Comparison of ENCODE assay signal across 8 cellular contexts in the genomic region with DNA sequence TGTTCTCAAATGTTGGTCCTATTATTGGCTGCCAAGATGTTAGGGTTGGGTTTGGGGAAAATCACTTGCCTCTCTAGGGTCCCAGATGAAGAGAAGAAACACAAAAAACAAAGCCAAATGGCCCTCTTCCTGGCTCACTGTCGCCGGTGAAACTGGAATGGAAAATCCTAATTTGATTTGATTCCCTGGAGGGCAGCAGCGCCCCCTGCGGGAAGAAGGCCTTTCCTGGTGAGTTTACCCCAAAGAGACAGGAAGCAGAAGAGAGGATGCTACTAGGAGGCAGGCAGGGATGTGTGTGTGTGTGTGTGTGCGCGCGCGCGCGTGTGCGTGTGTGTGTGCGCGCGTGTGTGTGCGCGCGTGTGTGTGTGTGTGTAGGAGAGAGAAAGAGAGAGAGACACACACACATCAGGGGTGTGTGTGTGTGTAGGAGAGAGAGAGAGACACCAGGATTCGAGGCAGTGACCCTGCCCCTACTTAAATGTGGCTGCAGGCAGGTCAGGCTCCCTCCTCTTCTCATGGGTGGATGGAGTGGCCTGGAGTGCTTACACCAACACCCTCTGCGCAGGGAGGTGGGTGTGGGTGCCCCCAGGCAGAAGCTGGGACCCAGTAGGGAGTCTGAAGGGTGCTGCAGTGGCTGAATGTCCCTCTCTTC. TPM values are rescaled to one million over a fixed set of nuclear protein-coding genes. Genes with fewer than 3 reads are reported as not detected.
DNase-seq lines count a peak whose midpoint lies in the region; ATAC-seq and TF ChIP-seq lines count a peak whose summit lies in the region.

No MANE protein-coding gene starts in this region.

- no peaks in the 10 kb centered on the region for H4K20me1 ChIP-seq in OCI-LY3 (ENCODE audit: insufficient read depth, low read length)

- CTCF ChIA-PET in CD4-positive, alpha-beta memory T cell (lab: Charles Lee; ENCODE audit: partially characterized antibody): interaction anchor here (0.8 to 13.3 kb wide), 13 partner anchors 11 to 293 kb away, joined by 3 to 218 read pairs (median 6); no protein-coding TSS in a partner anchor

- no peak overlapping the region for H3K9ac ChIP-seq in OCI-LY3 (ENCODE audit: low read length)

- peak; percentile 52 to 70 for ATAC-seq in naive thymus-derived CD8-positive, alpha-beta T cell
- peak; percentile 60 for ATAC-seq in stimulated activated effector memory CD8-positive, alpha-beta T cell treated with anti-CD3 and anti-CD28 coated beads, Interleukin-12 subunit alpha, Interleukin-12 subunit beta, amount 100 ng/mL, for 72 hours
- ATAC-seq in GM18867 (IDR thresholded peaks at IDR 0.05; ENCODE audit: unreplicated experiment): no peak

- peak; percentile 68 for TF ChIP-seq CTCF in OCI-LY3 (IDR thresholded peaks at IDR 0.05; ENCODE audit: low read depth, low read length)

- POLR2A ChIA-PET in CD4-positive, alpha-beta memory T cell (lab: Charles Lee; ENCODE audit: partially characterized antibody): interaction anchor here (1.0 to 5.3 kb wide), 6 partner anchors 21 to 247 kb away, joined by 3 to 46 read pairs (median 22); a partner anchor contains a TSS
- POLR2A ChIA-PET in naive thymus-derived CD8-positive, alpha-beta T cell (lab: Charles Lee): interaction anchor here (1.0 to 3.0 kb wide), 7 partner anchors 10 to 186 kb away, joined by 3 to 18 read pairs (median 5); no protein-coding TSS in a partner anchor

- in situ Hi-C loops in KBM-7 (cut with MboI; ENCODE audit: low pct_unique_long_range_greater_than_20kb, low sequenced_read_pairs): no loop called here

- H3K4me1 Mint-ChIP-seq in CD4-positive, alpha-beta memory T cell: peaks cover 32 to 66% (median 49%) of the 10 kb centered on the region in 4 donors
- H3K4me1 Mint-ChIP-seq in naive thymus-derived CD8-positive, alpha-beta T cell: peaks cover 34 to 74% (median 65%) of the 10 kb centered on the region in 4 donors
- H3K4me1 Mint-ChIP-seq in stimulated activated effector memory CD8-positive, alpha-beta T cell treated with anti-CD3 and anti-CD28 coated beads, Interleukin-12 subunit alpha, Interleukin-12 subunit beta, amount 100 ng/mL, for 72 hours: peaks cover 44% of the 10 kb centered on the region

- H3K27ac ChIP-seq in CD4-positive, alpha-beta memory T cell (ENCODE audit: low read depth, low read length): peak overlapping the region; percentile 45
- H3K27ac ChIP-seq in OCI-LY3 (ENCODE audit: low read length): no peak overlapping the region
- peak overlapping the region; percentile 49 for H3K27ac ChIP-seq in epithelial cell of prostate

- H3K27me3 Mint-ChIP-seq in CD4-positive, alpha-beta memory T cell: peaks cover 0 to 2% of the 10 kb centered on the region in 2 donors
- peaks cover 0 to 2% (median 0%) of the 10 kb centered on the region in 5 donors for H3K27me3 Mint-ChIP-seq in naive thymus-derived CD8-positive, alpha-beta T cell

- H3K4me3 ChIP-seq in CD4-positive, alpha-beta memory T cell (ENCODE audit: low read length in 2 of 2): peak overlapping the region in 1 of 2 donors; percentile 44
- H3K4me3 ChIP-seq in OCI-LY3 (ENCODE audit: low read length): peak overlapping the region; percentile 51

- H3K4me1 ChIP-seq in CD4-positive, alpha-beta memory T cell (ENCODE audit: insufficient read depth, low read length): peaks cover 54% of the 10 kb centered on the region
- H3K4me1 ChIP-seq in OCI-LY3 (ENCODE audit: low read length): peaks cover 4% of the 10 kb centered on the region; the same call in 1 of the 2 replicates

- H3K27ac Mint-ChIP-seq in CD4-positive, alpha-beta memory T cell: peak overlapping the region; percentile 86 to 98 (median 95)
- peak overlapping the region; percentile 91 to 99 (median 96) for H3K27ac Mint-ChIP-seq in naive thymus-derived CD8-positive, alpha-beta T cell
- H3K27ac Mint-ChIP-seq in stimulated activated effector memory CD8-positive, alpha-beta T cell treated with anti-CD3 and anti-CD28 coated beads, Interleukin-12 subunit alpha, Interleukin-12 subunit beta, amount 100 ng/mL, for 72 hours: peak overlapping the region; percentile 76

- H3K4me3 Mint-ChIP-seq in CD4-positive, alpha-beta memory T cell: peak overlapping the region; percentile 58 to 88 (median 80)
- peak overlapping the region; percentile 50 to 92 (median 83) for H3K4me3 Mint-ChIP-seq in naive thymus-derived CD8-positive, alpha-beta T cell
- peak overlapping the region; percentile 61 for H3K4me3 Mint-ChIP-seq in stimulated activated effector memory CD8-positive, alpha-beta T cell treated with anti-CD3 and anti-CD28 coated beads, Interleukin-12 subunit alpha, Interleukin-12 subunit beta, amount 100 ng/mL, for 72 hours

- H3K36me3 ChIP-seq in CD4-positive, alpha-beta memory T cell (ENCODE audit: insufficient read depth, low read length): no peaks in the 10 kb centered on the region
- no peaks in the 10 kb centered on the region for H3K36me3 ChIP-seq in OCI-LY3 (replicated peaks; ENCODE audit: low read depth, low read length)

- peak; percentile 78 to 87 (median 81) for DNase-seq in CD4-positive, alpha-beta memory T cell
- DNase-seq in KBM-7 (peak; percentile 87), activated T-cell treated with anti-CD3 and anti-CD28 coated beads for 1 hour (ENCODE audit: low read depth) (peak; percentile 92), epithelial cell of prostate (ENCODE audit: low read depth, low spot score) (no peak)
- DNase-seq in naive thymus-derived CD8-positive, alpha-beta T cell: peak; percentile 70 to 90 (median 83)
- DNase-seq in stimulated activated effector memory CD8-positive, alpha-beta T cell treated with anti-CD3 and anti-CD28 coated beads, Interleukin-12 subunit alpha, Interleukin-12 subunit beta, amount 100 ng/mL, for 72 hours (ENCODE audit: low spot score in 2 of 2): peak; percentile 59 to 85

- peak overlapping the region; percentile 45 for H3K4me2 ChIP-seq in OCI-LY3 (ENCODE audit: low read length)

- intact Hi-C loops in CD4-positive, alpha-beta memory T cell (cut with micrococcal nuclease): loop anchor here (1.0 to 10.0 kb wide), 7 partner anchors 22 to 552 kb away; a partner anchor contains a TSS

- no peaks in the 10 kb centered on the region for H3K27me3 ChIP-seq in CD4-positive, alpha-beta memory T cell (ENCODE audit: insufficient read depth, low read length)
- H3K27me3 ChIP-seq in OCI-LY3 (ENCODE audit: low read depth, low read length): no peaks in the 10 kb centered on the region

- H2AFZ ChIP-seq in OCI-LY3 (ENCODE audit: low read depth, low read length): no peak overlapping the region; the same call in 1 of the 2 replicates

- H3K9me3 ChIP-seq in CD4-positive, alpha-beta memory T cell (ENCODE audit: control insufficient read depth in 1 of 2, low read length in 2 of 2): no peaks in the 10 kb centered on the region
- no peaks in the 10 kb centered on the region for H3K9me3 ChIP-seq in OCI-LY3 (ENCODE audit: insufficient read depth, low read length)

- H3K36me3 Mint-ChIP-seq in CD4-positive, alpha-beta memory T cell: peaks cover 0 to 3% of the 10 kb centered on the region in 2 donors
- H3K36me3 Mint-ChIP-seq in naive thymus-derived CD8-positive, alpha-beta T cell: peaks cover 0 to 4% (median 0%) of the 10 kb centered on the region in 3 donors
- no peaks in the 10 kb centered on the region for H3K36me3 Mint-ChIP-seq in stimulated activated effector memory CD8-positive, alpha-beta T cell treated with anti-CD3 and anti-CD28 coated beads, Interleukin-12 subunit alpha, Interleukin-12 subunit beta, amount 100 ng/mL, for 72 hours

- peaks cover 0 to 2% (median 0%) of the 10 kb centered on the region in 8 donors for H3K9me3 Mint-ChIP-seq in CD4-positive, alpha-beta memory T cell
- H3K9me3 Mint-ChIP-seq in naive thymus-derived CD8-positive, alpha-beta T cell: peaks cover 0 to 2% (median 0%) of the 10 kb centered on the region in 9 donors
- H3K9me3 Mint-ChIP-seq in stimulated activated effector memory CD8-positive, alpha-beta T cell treated with anti-CD3 and anti-CD28 coated beads, Interleukin-12 subunit alpha, Interleukin-12 subunit beta, amount 100 ng/mL, for 72 hours: no peaks in the 10 kb centered on the region

- no peaks in the 10 kb centered on the region for H3K79me2 ChIP-seq in OCI-LY3 (ENCODE audit: low read length)

RNA-seq across cellular contexts. Expression of a gene that starts 3.1 kb away (rescaled TPM):
- 10 to 100 TPM; 24.8 to 26.2 TPM for total RNA-seq in CD4-positive, alpha-beta memory T cell
- polyA plus RNA-seq in CD4-positive, alpha-beta memory T cell: 1 to 10 TPM in 1 of 2 donors, under 1 TPM in 1; 0.65 to 6.5 TPM
- total RNA-seq in naive thymus-derived CD8-positive, alpha-beta T cell: 10 to 100 TPM; 19.2 to 20.4 TPM
- 1 to 10 TPM; 2.6 to 7.0 (median 2.7) TPM for polyA plus RNA-seq in naive thymus-derived CD8-positive, alpha-beta T cell

RNA-seq across cellular contexts. Expression of a gene that starts 22.8 kb away (rescaled TPM):
- total RNA-seq in CD4-positive, alpha-beta memory T cell: 10 to 100 TPM; 53.3 to 57.2 TPM
- 10 to 100 TPM; 27.5 to 58.4 TPM for polyA plus RNA-seq in CD4-positive, alpha-beta memory T cell
- total RNA-seq in naive thymus-derived CD8-positive, alpha-beta T cell: 10 to 100 TPM; 50.0 to 56.4 TPM
- polyA plus RNA-seq in naive thymus-derived CD8-positive, alpha-beta T cell: 10 to 100 TPM; 34.3 to 42.6 (median 40.9) TPM
